9 cellular contexts compared by ENCODE assay signal in genomic region chr1:9891207-9891606, GRCh38. TPM values are rescaled to one million over a fixed set of nuclear protein-coding genes. Genes with fewer than 3 reads are reported as not detected.
A peak's percentile ranks its signal among the peaks of the same experiment; 100 is the strongest.
DNase-seq lines count a peak whose midpoint lies in the region; ATAC-seq and TF ChIP-seq lines count a peak whose summit lies in the region.
"Had no signal": no experiment of that assay in that cellular context is flagged by ENCODE, and none has a peak within 500 bp of the region (broad histone marks: within the 10 kb centered on the region; RNA-seq: fewer than 3 reads in every experiment).

No MANE protein-coding gene starts in this region.

- H2AFZ ChIP-seq in Loucy (ENCODE audit: low read length): no peak overlapping the region

- H3K4me3 ChIP-seq in Loucy (ENCODE audit: low read length, poor library complexity, severe bottlenecking) (no peak overlapping the region), SJCRH30 (no peak overlapping the region), left ventricle myocardium inferior (no peak overlapping the region)

- peak overlapping the region; percentile 87 for H3K27ac ChIP-seq in SJCRH30
- H3K27ac ChIP-seq in left ventricle myocardium inferior (replicated peaks): peak overlapping the region; percentile 88

- H3K4me3 Mint-ChIP-seq in type B pancreatic cell: peak overlapping the region; percentile 56

- H3K9ac ChIP-seq in Loucy (ENCODE audit: low read depth, low read length, poor library complexity, severe bottlenecking): peak overlapping the region; percentile 8

- H3K36me3 Mint-ChIP-seq in type B pancreatic cell: peaks cover 3% of the 10 kb centered on the region

- ATAC-seq in HG03175 (IDR thresholded peaks at IDR 0.05; ENCODE audit: unreplicated experiment): no peak

- no peak overlapping the region for H3K4me2 ChIP-seq in Loucy (ENCODE audit: low read depth, low read length, poor library complexity, severe bottlenecking)

- no peaks in the 10 kb centered on the region for H4K20me1 ChIP-seq in Loucy (ENCODE audit: insufficient read depth, low read length, poor library complexity, severe bottlenecking)

- H3K27me3 ChIP-seq in Loucy (ENCODE audit: insufficient read depth, low read length, poor library complexity, severe bottlenecking): no peaks in the 10 kb centered on the region
- H3K27me3 ChIP-seq in SJCRH30: no peaks in the 10 kb centered on the region
- H3K27me3 ChIP-seq in left ventricle myocardium inferior (ENCODE audit: low read depth): no peaks in the 10 kb centered on the region
- H3K27me3 ChIP-seq: brain microvascular endothelial cell had no signal

- H3K9me2 ChIP-seq in Loucy (replicated peaks; ENCODE audit: low read depth, low read length): no peaks in the 10 kb centered on the region

- H3K27me3 Mint-ChIP-seq in type B pancreatic cell: no peaks in the 10 kb centered on the region

- H3K4me1 ChIP-seq in Loucy (ENCODE audit: insufficient read depth, low read length, poor library complexity, severe bottlenecking) (peaks cover 46% of the 10 kb centered on the region), SJCRH30 (peaks cover 45% of the 10 kb centered on the region), left ventricle myocardium inferior (peaks cover 86% of the 10 kb centered on the region)

- intact Hi-C loops in left ventricle myocardium inferior (cut with micrococcal nuclease): no loop called here

- no peaks in the 10 kb centered on the region for H3K9me3 Mint-ChIP-seq in type B pancreatic cell

- DNase-seq in SJCRH30: peak; percentile 75 to 88
- no peak for DNase-seq in left ventricle myocardium inferior
- no peak for DNase-seq in type B pancreatic cell (ENCODE audit: extremely low spot score, unreplicated experiment)
- no peak for DNase-seq in GM10266 (ENCODE audit: extremely low spot score)
- DNase-seq in DMS53 (lab: John Stamatoyannopoulos, UW): no peak
- DNase-seq: brain microvascular endothelial cell, MV-4-11 had no signal

- no peak for TF ChIP-seq CTCF in Loucy (conservative IDR thresholded peaks at IDR 0.05; ENCODE audit: low read length)
- TF ChIP-seq CTCF in left ventricle myocardium inferior (IDR thresholded peaks at IDR 0.05; ENCODE audit: borderline replicate concordance): no peak
- no peak for TF ChIP-seq CTCF in type B pancreatic cell (conservative IDR thresholded peaks at IDR 0.05)
- no peak for TF ChIP-seq CTCF in GM10266 (IDR thresholded peaks at IDR 0.05; ENCODE audit: control insufficient read depth, insufficient read depth, low read depth, missing control alignments)

- peaks cover 40% of the 10 kb centered on the region for H3K4me1 Mint-ChIP-seq in type B pancreatic cell (ENCODE audit: unreplicated experiment)

- H3K36me3 ChIP-seq in Loucy (ENCODE audit: insufficient read depth, low read length) (no peaks in the 10 kb centered on the region), SJCRH30 (no peaks in the 10 kb centered on the region), left ventricle myocardium inferior (no peaks in the 10 kb centered on the region)
- H3K36me3 ChIP-seq: brain microvascular endothelial cell had no signal

- H3K9me3 ChIP-seq in Loucy (ENCODE audit: insufficient read depth, low read depth, low read length) (no peaks in the 10 kb centered on the region), SJCRH30 (replicated peaks) (no peaks in the 10 kb centered on the region), left ventricle myocardium inferior (replicated peaks) (no peaks in the 10 kb centered on the region)

- no peaks in the 10 kb centered on the region for H3F3A ChIP-seq in Loucy (ENCODE audit: low read depth)

- peaks cover 9% of the 10 kb centered on the region for H3K79me2 ChIP-seq in Loucy (ENCODE audit: insufficient read depth, low read length)

- peak overlapping the region; percentile 76 for H3K27ac Mint-ChIP-seq in type B pancreatic cell

RNA-seq across cellular contexts. Expression of gene CTNNBIP1, which starts 18.9 kb away (rescaled TPM):
- 32.9 and 35.3 TPM in 2 replicates for total RNA-seq in SJCRH30 (2014; rRNA removed; shearing (Covaris generic))
- 42.6 TPM for total RNA-seq in left ventricle myocardium inferior
- 51.8 and 54.1 TPM in 2 replicates for total RNA-seq in type B pancreatic cell (ENCODE audit: low replicate concordance)

RNA-seq across cellular contexts. Expression of gene LZIC, which starts 52.0 kb away (rescaled TPM):
- total RNA-seq in SJCRH30 (2014; rRNA removed; shearing (Covaris generic)): 68.0 and 69.4 TPM in 2 replicates
- total RNA-seq in left ventricle myocardium inferior: 36.3 TPM
- total RNA-seq in type B pancreatic cell (ENCODE audit: low replicate concordance): 37.9 and 41.8 TPM in 2 replicates

RNA-seq across cellular contexts. Expression of gene NMNAT1, which starts 52.1 kb away (rescaled TPM):
- total RNA-seq in SJCRH30 (2014; rRNA removed; shearing (Covaris generic)): 5.5 and 5.7 TPM in 2 replicates
- total RNA-seq in left ventricle myocardium inferior (22.2 TPM), type B pancreatic cell (ENCODE audit: low replicate concordance) (11.9 and 12.7 TPM in 2 replicates)

Comparison
In these comparisons a context has a peak if more than half of its experiments do, and no peak if none do; other contexts are left out.
1. DNase-seq: peak in SJCRH30 (2 of 2); none in left ventricle myocardium inferior (single experiment), type B pancreatic cell (single experiment), GM10266 (single experiment) and DMS53 (single experiment).